In the genomic region with DNA sequence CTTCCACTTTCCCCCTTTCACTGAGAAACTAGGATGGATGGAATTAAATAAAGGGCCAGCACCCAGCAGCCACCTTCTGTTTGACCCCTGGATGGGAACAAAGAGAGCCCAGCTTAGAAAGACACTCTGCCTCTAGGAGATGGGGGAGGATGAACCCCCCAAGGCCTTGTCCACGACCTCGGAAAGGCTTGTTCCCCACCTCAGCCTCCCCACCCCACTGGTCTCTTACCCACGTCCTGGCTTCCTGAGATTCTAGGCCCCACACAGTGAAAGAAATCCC, we compare ENCODE assay signal across 8 cellular contexts. TPM values are rescaled to one million over a fixed set of nuclear protein-coding genes. Genes with fewer than 3 reads are reported as not detected.
DNase-seq lines count a peak whose midpoint lies in the region; ATAC-seq and TF ChIP-seq lines count a peak whose summit lies in the region.

No MANE protein-coding gene starts in this region.

- no peak for TF ChIP-seq POLR2A in sigmoid colon (IDR thresholded peaks at IDR 0.05)

- TF ChIP-seq CTCF in RWPE2 (IDR thresholded peaks at IDR 0.05; ENCODE audit: poor library complexity, severe bottlenecking) (no peak), fibroblast of lung (conservative IDR thresholded peaks at IDR 0.05 in 1 of 2, IDR thresholded peaks at IDR 0.05 in 1 of 2; ENCODE audit: low read depth in 1 of 2, low read length in 2 of 2) (no peak), sigmoid colon (IDR thresholded peaks at IDR 0.05) (no peak)

- ATAC-seq in GM21423 (IDR thresholded peaks at IDR 0.05; ENCODE audit: unreplicated experiment) (peak; percentile 1), RWPE2 (ENCODE audit: low read depth) (no peak), HG02763 (IDR thresholded peaks at IDR 0.05; ENCODE audit: unreplicated experiment) (no peak)

- no peak overlapping the region for H2AFZ ChIP-seq in fibroblast of lung (ENCODE audit: low read length)

- WGBS in sigmoid colon, 2 donors: 32 to 72% methylated on average over 3 of the region's 3 CpGs

- H3K27me3 ChIP-seq in RWPE2 (ENCODE audit: insufficient read depth, poor library complexity, severe bottlenecking): no peaks in the 10 kb centered on the region
- H3K27me3 ChIP-seq in fibroblast of lung (ENCODE audit: control insufficient read depth, insufficient read depth, low read length): no peaks in the 10 kb centered on the region
- H3K27me3 ChIP-seq in sigmoid colon: no peaks in the 10 kb centered on the region

- H3K27ac ChIP-seq in RWPE2 (ENCODE audit: poor library complexity, severe bottlenecking) (peak overlapping the region; percentile 99), fibroblast of lung (ENCODE audit: insufficient read depth, low read length) (peak overlapping the region; percentile 91), sigmoid colon (peak overlapping the region; percentile 78 to 99 (median 96))

- H3K4me1 ChIP-seq in RWPE2 (ENCODE audit: insufficient read depth, poor library complexity, severe bottlenecking): peaks cover 63% of the 10 kb centered on the region
- H3K4me1 ChIP-seq in fibroblast of lung (ENCODE audit: control insufficient read depth, extremely low read depth, insufficient read depth, low read length): peaks cover 65% of the 10 kb centered on the region
- peaks cover 0 to 100% (median 99%) of the 10 kb centered on the region in 4 donors for H3K4me1 ChIP-seq in sigmoid colon

- H3K9me3 ChIP-seq in RWPE2 (ENCODE audit: severe bottlenecking) (no peaks in the 10 kb centered on the region), fibroblast of lung (ENCODE audit: control insufficient read depth, insufficient read depth, low read depth, low read length) (no peaks in the 10 kb centered on the region), sigmoid colon (no peaks in the 10 kb centered on the region)

- peak overlapping the region; percentile 89 for H3K4me2 ChIP-seq in fibroblast of lung (ENCODE audit: extremely low read depth, insufficient read depth, low read length)

- H3K4me3 ChIP-seq in RWPE2 (ENCODE audit: severe bottlenecking) (no peak overlapping the region), fibroblast of lung (replicated peaks in 1 of 4; ENCODE audit: control extremely low read depth in 1 of 4, insufficient read depth in 1 of 4, low read depth in 3 of 4, low read length in 4 of 4) (peak overlapping the region; percentile 15 to 43 (median 31)), sigmoid colon (peak overlapping the region in 3 of 4 donors; percentile 4 to 20 (median 11))

- H3K79me2 ChIP-seq in fibroblast of lung (ENCODE audit: control insufficient read depth, insufficient read depth, low read length): peaks cover 82% of the 10 kb centered on the region

- H3K36me3 ChIP-seq in RWPE2 (ENCODE audit: low read depth) (peaks cover 10% of the 10 kb centered on the region; the same call in 1 of the 2 replicates), fibroblast of lung (ENCODE audit: control insufficient read depth, insufficient read depth, low read length) (peaks cover 6% of the 10 kb centered on the region), sigmoid colon (no peaks in the 10 kb centered on the region)

- no peaks in the 10 kb centered on the region for H4K20me1 ChIP-seq in fibroblast of lung (ENCODE audit: control insufficient read depth, extremely low read depth, insufficient read depth, low read length)

- H3K9ac ChIP-seq in fibroblast of lung (ENCODE audit: insufficient read depth, low read length): peak overlapping the region; percentile 75

- TF ChIP-seq EP300 in sigmoid colon (IDR thresholded peaks at IDR 0.05): no peak

- DNase-seq in RWPE2 (ENCODE audit: low spot score) (no peak), fibroblast of lung (ENCODE audit: low read depth in 2 of 2) (no peak), sigmoid colon (no peak), NCI-H187 (lab: John Stamatoyannopoulos, UW) (no peak), dermis blood vessel endothelial cell (no peak)
- no peak for DNase-seq in effector CD4-positive, alpha-beta T cell

- intact Hi-C loops in sigmoid colon (cut with DNase I): no loop called here

RNA-seq across cellular contexts. Expression of gene ITPRIP, which starts 9.7 kb away (rescaled TPM):
- total RNA-seq in fibroblast of lung (5.4 and 6.8 TPM in 2 replicates), sigmoid colon (10 to 100 TPM; 11.4 to 22.4 (median 15.3) TPM), dermis blood vessel endothelial cell (29.3 and 39.9 TPM in 2 replicates)
- polyA plus RNA-seq in fibroblast of lung (11.1 and 18.8 TPM in 2 replicates), sigmoid colon (1 to 10 TPM; 1.2 to 8.6 (median 1.6) TPM)
- 11.1 and 18.6 TPM in 2 replicates for polyA plus RNA-seq in fibroblast of lung (2012)
- 23.7 and 30.0 TPM in 2 replicates for polyA minus RNA-seq in fibroblast of lung (ENCODE audit: low replicate concordance)

RNA-seq across cellular contexts. Expression of gene CFAP58, which starts 25.1 kb away (rescaled TPM):
- total RNA-seq in fibroblast of lung (0.26 and 0.33 TPM in 2 replicates), sigmoid colon (1 to 10 TPM in 1 of 4 donors, under 1 TPM in 3; 0.36 to 1.1 (median 0.61) TPM), dermis blood vessel endothelial cell (0.85 and 1.2 TPM in 2 replicates)
- polyA plus RNA-seq in fibroblast of lung (0.24 and 0.42 TPM in 2 replicates), sigmoid colon (under 1 TPM in 1 of 3 donors, not detected in 2; 0.09 TPM)
- 0.20 and 0.54 TPM in 2 replicates for polyA plus RNA-seq in fibroblast of lung (2012)
- not detected in 2 replicates for polyA minus RNA-seq in fibroblast of lung (ENCODE audit: low replicate concordance)

RNA-seq across cellular contexts. Expression of gene GSTO2, which starts 59.6 kb away (rescaled TPM):
- total RNA-seq in fibroblast of lung: 2.1 and 3.1 TPM in 2 replicates
- 2.9 and 5.9 TPM in 2 replicates for polyA plus RNA-seq in fibroblast of lung
- polyA plus RNA-seq in fibroblast of lung (2012): 2.8 and 4.8 TPM in 2 replicates
- polyA minus RNA-seq in fibroblast of lung (ENCODE audit: low replicate concordance): 2.4 and 2.7 TPM in 2 replicates
- total RNA-seq in sigmoid colon: 1 to 10 TPM in 3 of 4 donors, under 1 TPM in 1; 0.68 to 2.1 (median 1.4) TPM
- 10 to 100 TPM in 2 of 3 donors, 1 to 10 TPM in 1; 9.7 to 13.2 (median 12.2) TPM for polyA plus RNA-seq in sigmoid colon
- total RNA-seq in dermis blood vessel endothelial cell: 0.51 and 0.85 TPM in 2 replicates
